In genomic region chr12:25040593-25040992, GRCh38 we compare ENCODE assay signal across 1 cellular context.
TF ChIP-seq lines count a peak whose summit lies in the region.

No MANE protein-coding gene starts in this region.

TF ChIP-seq in GM23338, 12 proteins besides CTCF, POLR2A, EP300 and RAD21 (continued from another document):
- TF ChIP-seq ZNF462 (CRISPR knock-in tag; IDR thresholded peaks at IDR 0.05) (no peak), ZNF114 (CRISPR knock-in tag; IDR thresholded peaks at IDR 0.05) (no peak), EZH2 (IDR thresholded peaks at IDR 0.05; ENCODE audit: low read depth, unreplicated experiment) (no peak), JUNB (IDR thresholded peaks at IDR 0.05; ENCODE audit: unreplicated experiment) (no peak), ZNF331 (CRISPR knock-in tag; IDR thresholded peaks at IDR 0.05; ENCODE audit: low read depth) (no peak), REST (IDR thresholded peaks at IDR 0.05; ENCODE audit: unreplicated experiment) (no peak), ETS1 (IDR thresholded peaks at IDR 0.05) (no peak), NANOG (IDR thresholded peaks at IDR 0.05; ENCODE audit: borderline replicate concordance) (no peak), CREB1 (CRISPR knock-in tag; IDR thresholded peaks at IDR 0.05; ENCODE audit: low read depth) (no peak), EZH2phosphoT487 (IDR thresholded peaks at IDR 0.05; ENCODE audit: unreplicated experiment) (no peak)
